In the genomic region with DNA sequence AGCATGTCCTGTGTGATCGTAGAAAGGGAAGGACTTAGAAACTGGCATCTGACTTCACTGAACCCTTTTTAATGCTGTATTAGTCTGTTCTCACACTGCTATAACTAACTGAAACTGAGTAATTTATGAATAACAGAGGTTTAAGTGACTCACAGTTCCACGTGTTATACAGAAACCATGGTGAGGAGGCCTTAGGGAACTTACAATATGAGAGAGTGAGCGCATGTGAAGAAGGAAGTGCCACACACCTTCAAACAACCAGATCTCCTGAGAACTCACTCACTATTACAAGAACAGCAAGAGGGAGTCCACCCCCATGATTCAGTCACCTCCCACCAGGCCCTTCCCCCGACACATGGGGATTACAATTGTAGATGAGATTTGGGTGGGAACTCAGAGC, we compare ENCODE assay signal across 9 cellular contexts.
DNase-seq lines count a peak whose midpoint lies in the region; ATAC-seq and TF ChIP-seq lines count a peak whose summit lies in the region.
"Had no signal": no experiment of that assay in that cellular context is flagged by ENCODE, and none has a peak within 500 bp of the region (broad histone marks: within the 10 kb centered on the region; RNA-seq: fewer than 3 reads in every experiment).

No MANE protein-coding gene starts in this region.

- H3K27me3 ChIP-seq in OCI-LY3 (ENCODE audit: low read depth, low read length) (no peaks in the 10 kb centered on the region), smooth muscle cell (ENCODE audit: low read depth) (no peaks in the 10 kb centered on the region)

- ATAC-seq in HG02981 (IDR thresholded peaks at IDR 0.05; ENCODE audit: unreplicated experiment) = peak; percentile 99
- ATAC-seq: HCT116 had no signal

- no peak for TF ChIP-seq CTCF in OCI-LY3 (IDR thresholded peaks at IDR 0.05; ENCODE audit: low read depth, low read length)
- TF ChIP-seq CTCF in smooth muscle cell (IDR thresholded peaks at IDR 0.05; ENCODE audit: borderline replicate concordance, insufficient read depth, poor library complexity, severe bottlenecking) = no peak

- H3K4me1 ChIP-seq in OCI-LY3 (ENCODE audit: low read length) (peaks cover 50% of the 10 kb centered on the region), smooth muscle cell (ENCODE audit: low read depth) (no peaks in the 10 kb centered on the region)

- H3K4me3 ChIP-seq in OCI-LY3 (ENCODE audit: low read length) = peak overlapping the region; percentile 45
- no peak overlapping the region for H3K4me3 ChIP-seq in smooth muscle cell

- H4K20me1 ChIP-seq in OCI-LY3 (ENCODE audit: insufficient read depth, low read length) = no peaks in the 10 kb centered on the region
- no peaks in the 10 kb centered on the region for H4K20me1 ChIP-seq in smooth muscle cell (ENCODE audit: low read depth)

- H3K9ac ChIP-seq in OCI-LY3 (ENCODE audit: low read length) (peak overlapping the region; percentile 37; the same call in 1 of the 2 replicates), smooth muscle cell (ENCODE audit: low read depth) (no peak overlapping the region)

- DNase-seq in activated naive CD4-positive, alpha-beta T cell treated with anti-CD3 and anti-CD28 coated beads for 36 hours = peak; percentile 10
- DNase-seq in activated naive CD4-positive, alpha-beta T cell treated with Interleukin-2 at 50 U/mL for 16 hours = no peak
- no peak for DNase-seq in smooth muscle cell (lab: John Stamatoyannopoulos, UW; ENCODE audit: unreplicated experiment)
- DNase-seq in NCI-H187 treated with DMSO at 0.1 percent for 48 hours (lab: John Stamatoyannopoulos, UW) = no peak
- DNase-seq in activated T-helper 1 cell treated with anti-CD3 and anti-CD28 coated beads, Interleukin-12 subunit alpha, Interleukin-12 subunit beta, Interleukin-2, Interleukin-4 antibody, amounts not matched to agents 30 ng/mL and 10 ng/mL and 1 ng/mL, durations not matched to agents 14 hours and 24 hours and 36 hours (ENCODE audit: low spot score) = no peak
- no peak for DNase-seq in NCI-H2227 (lab: John Stamatoyannopoulos, UW; ENCODE audit: unreplicated experiment)

- H2AFZ ChIP-seq in OCI-LY3 (ENCODE audit: low read depth, low read length) (peak overlapping the region; percentile 55; the same call in 1 of the 2 replicates), smooth muscle cell (ENCODE audit: low read depth) (peak overlapping the region; percentile 34)

- intact Hi-C loops in activated naive CD4-positive, alpha-beta T cell treated with anti-CD3 and anti-CD28 coated beads for 36 hours (cut with micrococcal nuclease) = no loop called here
- intact Hi-C loops in activated T-helper 1 cell treated with anti-CD3 and anti-CD28 coated beads, Interleukin-12 subunit alpha, Interleukin-12 subunit beta, Interleukin-2, Interleukin-4 antibody, amounts not matched to agents 30 ng/mL and 10 ng/mL and 1 ng/mL, durations not matched to agents 14 hours and 24 hours and 36 hours (cut with micrococcal nuclease) = no loop called here

- H3K27ac Mint-ChIP-seq in activated naive CD4-positive, alpha-beta T cell treated with anti-CD3 and anti-CD28 coated beads for 36 hours = no peak overlapping the region
- no peak overlapping the region for H3K27ac Mint-ChIP-seq in activated T-helper 1 cell treated with anti-CD3 and anti-CD28 coated beads, Interleukin-12 subunit alpha, Interleukin-12 subunit beta, Interleukin-2, Interleukin-4 antibody, amounts not matched to agents 30 ng/mL and 10 ng/mL and 1 ng/mL, durations not matched to agents 14 hours and 24 hours and 36 hours

- 75% methylated on average over 4 of the region's 4 CpGs for WGBS in smooth muscle cell (ENCODE audit: low lambda C conversion rate)

- H3K79me2 ChIP-seq in OCI-LY3 (ENCODE audit: low read length) = no peaks in the 10 kb centered on the region
- no peaks in the 10 kb centered on the region for H3K79me2 ChIP-seq in smooth muscle cell (ENCODE audit: low read depth)

- H3K4me3 Mint-ChIP-seq in activated naive CD4-positive, alpha-beta T cell treated with anti-CD3 and anti-CD28 coated beads for 36 hours = no peak overlapping the region
- H3K4me3 Mint-ChIP-seq in activated T-helper 1 cell treated with anti-CD3 and anti-CD28 coated beads, Interleukin-12 subunit alpha, Interleukin-12 subunit beta, Interleukin-2, Interleukin-4 antibody, amounts not matched to agents 30 ng/mL and 10 ng/mL and 1 ng/mL, durations not matched to agents 14 hours and 24 hours and 36 hours = no peak overlapping the region

- H3K27ac ChIP-seq in OCI-LY3 (ENCODE audit: low read length) = peak overlapping the region; percentile 83
- peak overlapping the region; percentile 3 for H3K27ac ChIP-seq in smooth muscle cell (ENCODE audit: low read depth)

- H3K36me3 ChIP-seq in OCI-LY3 (replicated peaks; ENCODE audit: low read depth, low read length) = no peaks in the 10 kb centered on the region
- no peaks in the 10 kb centered on the region for H3K36me3 ChIP-seq in smooth muscle cell (ENCODE audit: low read depth)

- peaks cover 4% of the 10 kb centered on the region for H3K9me3 Mint-ChIP-seq in activated naive CD4-positive, alpha-beta T cell treated with anti-CD3 and anti-CD28 coated beads for 36 hours
- no peaks in the 10 kb centered on the region for H3K9me3 Mint-ChIP-seq in activated T-helper 1 cell treated with anti-CD3 and anti-CD28 coated beads, Interleukin-12 subunit alpha, Interleukin-12 subunit beta, Interleukin-2, Interleukin-4 antibody, amounts not matched to agents 30 ng/mL and 10 ng/mL and 1 ng/mL, durations not matched to agents 14 hours and 24 hours and 36 hours

- H3K4me1 Mint-ChIP-seq in activated naive CD4-positive, alpha-beta T cell treated with anti-CD3 and anti-CD28 coated beads for 36 hours (ENCODE audit: low read depth) = no peaks in the 10 kb centered on the region
- no peaks in the 10 kb centered on the region for H3K4me1 Mint-ChIP-seq in activated T-helper 1 cell treated with anti-CD3 and anti-CD28 coated beads, Interleukin-12 subunit alpha, Interleukin-12 subunit beta, Interleukin-2, Interleukin-4 antibody, amounts not matched to agents 30 ng/mL and 10 ng/mL and 1 ng/mL, durations not matched to agents 14 hours and 24 hours and 36 hours (ENCODE audit: low read depth)

- H3K9me3 ChIP-seq in OCI-LY3 (ENCODE audit: insufficient read depth, low read length) (no peaks in the 10 kb centered on the region), smooth muscle cell (replicated peaks; ENCODE audit: low read depth) (no peaks in the 10 kb centered on the region)

- CTCF ChIA-PET in activated naive CD4-positive, alpha-beta T cell treated with anti-CD3 and anti-CD28 coated beads for 36 hours (lab: Charles Lee) = no interaction called here

- H3F3A ChIP-seq in smooth muscle cell (ENCODE audit: low read depth) = no peaks in the 10 kb centered on the region

- H3K4me2 ChIP-seq in OCI-LY3 (ENCODE audit: low read length) (peak overlapping the region; percentile 64), smooth muscle cell (no peak overlapping the region)

- no peaks in the 10 kb centered on the region for H3K36me3 Mint-ChIP-seq in activated naive CD4-positive, alpha-beta T cell treated with anti-CD3 and anti-CD28 coated beads for 36 hours (ENCODE audit: low read depth)
- no peaks in the 10 kb centered on the region for H3K36me3 Mint-ChIP-seq in activated T-helper 1 cell treated with anti-CD3 and anti-CD28 coated beads, Interleukin-12 subunit alpha, Interleukin-12 subunit beta, Interleukin-2, Interleukin-4 antibody, amounts not matched to agents 30 ng/mL and 10 ng/mL and 1 ng/mL, durations not matched to agents 14 hours and 24 hours and 36 hours (ENCODE audit: low read depth)

- no peaks in the 10 kb centered on the region for H3K27me3 Mint-ChIP-seq in activated naive CD4-positive, alpha-beta T cell treated with anti-CD3 and anti-CD28 coated beads for 36 hours (ENCODE audit: low read depth)
- H3K27me3 Mint-ChIP-seq in activated T-helper 1 cell treated with anti-CD3 and anti-CD28 coated beads, Interleukin-12 subunit alpha, Interleukin-12 subunit beta, Interleukin-2, Interleukin-4 antibody, amounts not matched to agents 30 ng/mL and 10 ng/mL and 1 ng/mL, durations not matched to agents 14 hours and 24 hours and 36 hours (ENCODE audit: insufficient read depth) = no peaks in the 10 kb centered on the region
